9 cellular contexts compared by ENCODE assay signal in the genomic region with DNA sequence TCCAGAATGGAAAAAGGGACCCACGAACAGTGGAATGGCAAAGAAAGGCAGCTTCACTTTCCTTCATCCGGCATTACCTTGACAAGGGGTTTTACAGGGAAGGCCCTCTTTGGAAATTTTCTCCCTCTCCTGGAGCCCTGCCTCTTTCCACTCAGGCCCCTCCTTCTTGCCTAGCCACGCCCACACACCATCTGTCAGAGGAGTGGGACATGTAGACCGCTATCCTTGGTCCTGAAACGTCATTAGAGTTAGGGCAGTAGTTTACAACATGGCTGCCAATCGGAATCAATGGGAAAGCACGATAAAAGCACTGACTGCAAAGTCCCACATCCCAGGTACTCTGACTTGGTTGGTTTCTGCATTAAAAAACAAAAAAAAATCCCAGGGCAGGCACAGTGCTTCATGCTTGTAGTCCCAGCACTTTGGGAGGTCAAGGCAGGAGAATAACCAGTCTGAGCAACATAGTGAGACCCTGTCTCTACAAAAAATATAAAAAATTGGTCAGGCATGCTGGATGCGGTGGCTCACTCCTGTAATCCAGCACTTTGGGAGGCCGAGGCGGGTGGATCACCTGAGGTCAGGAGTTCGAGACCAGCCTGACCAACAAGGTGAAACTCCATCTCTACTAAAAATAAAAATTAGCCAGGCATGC.
DNase-seq lines count a peak whose midpoint lies in the region; ATAC-seq, FAIRE-seq and TF ChIP-seq lines count a peak whose summit lies in the region.
"Had no signal": no experiment of that assay in that cellular context is flagged by ENCODE, and none has a peak within 500 bp of the region (broad histone marks: within the 10 kb centered on the region; RNA-seq: fewer than 3 reads in every experiment).

No MANE protein-coding gene starts in this region.

- intact Hi-C loops in prostate gland (cut with DNase I): no loop called here

- H3K36me3 ChIP-seq in prostate gland: no peaks in the 10 kb centered on the region

- FAIRE-seq in RCC 7860 (lab: Jason Lieb, UNC) (no peak), frontal cortex (lab: Jason Lieb, UNC) (no peak)

- H3K27me3 ChIP-seq in prostate gland (replicated peaks; ENCODE audit: insufficient read depth): no peaks in the 10 kb centered on the region

- DNase-seq in SIG-M5 treated with dmso at 0.1 percent for 504 hours (lab: John Stamatoyannopoulos, UW; ENCODE audit: unreplicated experiment) (peak; percentile 21), SIG-M5 (lab: John Stamatoyannopoulos, UW) (no peak), RCC 7860 (ENCODE audit: low spot score) (peak; percentile 24), epithelial cell of prostate (ENCODE audit: low read depth, low spot score) (peak; percentile 12), retina (peak; percentile 34), frontal cortex (ENCODE audit: low spot score in 2 of 2) (no peak), prostate gland (ENCODE audit: low spot score) (no peak)
- DNase-seq: NCI-H2171 treated with DMSO at 0.1 percent for 48 hours had no signal

- no peak for TF ChIP-seq POLR2A in prostate gland (IDR thresholded peaks at IDR 0.05)

- TF ChIP-seq CTCF in prostate gland (IDR thresholded peaks at IDR 0.05): no peak

- WGBS in prostate gland: 40% methylated on average over 11 of the region's 11 CpGs

- no peak overlapping the region for H3K27ac ChIP-seq in epithelial cell of prostate
- H3K27ac ChIP-seq in prostate gland: no peak overlapping the region

- H3K9me3 ChIP-seq in prostate gland: no peaks in the 10 kb centered on the region

- ATAC-seq in GM18511 (IDR thresholded peaks at IDR 0.05; ENCODE audit: unreplicated experiment): no peak

- no peaks in the 10 kb centered on the region for H3K4me1 ChIP-seq in prostate gland (replicated peaks)

- no peak overlapping the region for H3K4me3 ChIP-seq in prostate gland

Comparison
In these comparisons a context has a peak if more than half of its experiments do, and no peak if none do; other contexts are left out.
1. DNase-seq: peak in SIG-M5 treated with dmso at 0.1 percent for 504 hours (single experiment), RCC 7860 (single experiment), epithelial cell of prostate (single experiment) and retina (single experiment); none in SIG-M5 (single experiment), frontal cortex (0 of 2) and prostate gland (single experiment).